ENCODE assay signal across 8 cellular contexts in the genomic region with DNA sequence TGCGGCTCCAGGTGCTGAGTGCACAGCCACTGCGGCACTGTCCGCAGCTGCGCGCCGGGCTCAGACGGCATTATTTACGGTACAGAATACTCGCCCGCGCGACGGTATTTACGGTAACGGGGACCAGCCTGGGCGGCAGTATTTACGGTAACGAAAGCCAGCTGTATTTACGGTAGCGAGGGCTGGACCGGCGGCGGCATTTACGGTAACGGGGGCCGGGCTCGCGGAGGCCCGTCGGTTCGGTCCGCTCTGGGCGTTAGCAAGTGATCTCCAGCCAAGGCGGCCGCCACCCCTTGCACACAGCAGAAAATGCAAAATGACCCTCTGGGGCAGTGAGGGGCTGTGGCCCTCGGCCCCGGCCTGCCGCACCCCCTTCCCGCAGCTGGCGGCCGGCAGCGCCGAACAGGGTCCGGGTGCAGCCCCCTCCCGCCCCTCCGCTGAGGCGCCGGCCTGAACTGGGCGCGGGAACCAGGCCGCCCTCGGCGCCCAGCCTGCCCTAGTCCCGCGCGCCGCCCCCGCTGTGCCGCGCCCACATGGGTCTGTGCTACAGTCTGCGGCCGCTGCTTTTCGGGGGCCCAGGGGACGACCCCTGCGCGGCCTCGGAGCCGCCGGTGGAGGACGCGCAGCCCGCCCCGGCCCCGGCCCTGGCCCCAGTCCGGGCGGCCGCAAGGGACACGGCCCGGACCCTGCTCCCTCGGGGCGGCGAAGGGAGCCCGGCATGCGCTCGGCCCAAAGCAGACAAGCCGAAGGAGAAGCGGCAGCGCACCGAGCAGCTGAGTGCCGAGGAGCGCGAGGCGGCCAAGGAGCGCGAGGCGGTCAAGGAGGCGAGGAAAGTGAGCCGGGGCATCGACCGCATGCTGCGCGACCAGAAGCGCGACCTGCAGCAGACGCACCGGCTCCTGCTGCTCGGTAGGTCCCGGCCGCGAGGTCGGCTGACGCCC. TPM values are rescaled to one million over a fixed set of nuclear protein-coding genes. Genes with fewer than 3 reads are reported as not detected.
DNase-seq lines count a peak whose midpoint lies in the region; ATAC-seq, FAIRE-seq and TF ChIP-seq lines count a peak whose summit lies in the region.

A gene (plus strand): TSS at position 234 of the 941 bp plus-strand sequence. CDS start 300 bp downstream, at position 534.

- TF ChIP-seq POLR2A in endothelial cell of umbilical vein (IDR thresholded peaks at IDR 0.05; ENCODE audit: low read depth, low read length), result no peak

- FAIRE-seq in endothelial cell of umbilical vein (lab: Jason Lieb, UNC), result peak; percentile 64

- intact Hi-C loops in activated CD8-positive, alpha-beta T cell treated with anti-CD3 and anti-CD28 coated beads for 36 hours (cut with micrococcal nuclease), result no loop called here
- intact Hi-C loops in endothelial cell of umbilical vein (cut with micrococcal nuclease), result loop anchor here (1.0 to 10.0 kb wide), 2 partner anchors 56 to 258 kb away; no protein-coding TSS in a partner anchor

- CTCF ChIA-PET in activated CD8-positive, alpha-beta T cell treated with anti-CD3 and anti-CD28 coated beads for 36 hours (lab: Charles Lee), result interaction anchor here (0.8 to 1.1 kb wide), 2 partner anchors 10 to 307 kb away, joined by 3 read pairs; no protein-coding TSS in a partner anchor
- CTCF ChIA-PET in endothelial cell of umbilical vein (lab: Charles Lee), result interaction anchor here (0.9 to 1.2 kb wide), 6 partner anchors 12 to 349 kb away, joined by 3 to 6 read pairs (median 3); no protein-coding TSS in a partner anchor

- peaks cover 5% of the 10 kb centered on the region for H3K4me1 Mint-ChIP-seq in activated CD8-positive, alpha-beta T cell treated with anti-CD3 and anti-CD28 coated beads for 36 hours (ENCODE audit: low read depth)

- H3K9me3 ChIP-seq in endothelial cell of umbilical vein (replicated peaks; ENCODE audit: control insufficient read depth, insufficient read depth, low read length), result no peaks in the 10 kb centered on the region

- H3K36me3 Mint-ChIP-seq in activated CD8-positive, alpha-beta T cell treated with anti-CD3 and anti-CD28 coated beads for 36 hours (ENCODE audit: low read depth), result no peaks in the 10 kb centered on the region

- H3K27ac Mint-ChIP-seq in activated CD8-positive, alpha-beta T cell treated with anti-CD3 and anti-CD28 coated beads for 36 hours, result no peak within 1 kb of the TSS

- no peaks in the 10 kb centered on the region for H3K9me1 ChIP-seq in endothelial cell of umbilical vein (replicated peaks; ENCODE audit: control insufficient read depth, extremely low read depth, insufficient read depth, low read length)

- H3K4me3 Mint-ChIP-seq in activated CD8-positive, alpha-beta T cell treated with anti-CD3 and anti-CD28 coated beads for 36 hours, result peak within 1 kb of the TSS; percentile 54

- H3K27ac ChIP-seq in endothelial cell of umbilical vein (ENCODE audit: insufficient read depth, low read depth, low read length), result no peak within 1 kb of the TSS

- H3K27me3 Mint-ChIP-seq in activated CD8-positive, alpha-beta T cell treated with anti-CD3 and anti-CD28 coated beads for 36 hours, result peaks cover 31% of the 10 kb centered on the region

- peak within 1 kb of the TSS; percentile 59 for H3K4me2 ChIP-seq in endothelial cell of umbilical vein (ENCODE audit: insufficient read depth, low read length)

- H3K79me2 ChIP-seq in endothelial cell of umbilical vein (ENCODE audit: control insufficient read depth, insufficient read depth, low read length), result no peaks in the 10 kb centered on the region

- H3K9me3 Mint-ChIP-seq in activated CD8-positive, alpha-beta T cell treated with anti-CD3 and anti-CD28 coated beads for 36 hours, result peaks cover 3% of the 10 kb centered on the region

- ATAC-seq in HG02884 (IDR thresholded peaks at IDR 0.05; ENCODE audit: unreplicated experiment), result peak; percentile 72
- peak; percentile 83 for ATAC-seq in activated CD8-positive, alpha-beta T cell treated with anti-CD3 and anti-CD28 coated beads for 36 hours

- H3K9ac ChIP-seq in endothelial cell of umbilical vein (replicated peaks; ENCODE audit: extremely low read depth, insufficient read depth, low read length), result no peak within 1 kb of the TSS

- no peaks in the 10 kb centered on the region for H3K36me3 ChIP-seq in endothelial cell of umbilical vein (ENCODE audit: control insufficient read depth in 2 of 2, extremely low read depth in 1 of 2, insufficient read depth in 2 of 2, low read length in 2 of 2)

- DNase-seq in GM04504 (ENCODE audit: low read depth) (peak; percentile 40), NCI-H2227 treated with DMSO at 0.1 percent for 48 hours (lab: John Stamatoyannopoulos, UW) (peak; percentile 81), endothelial cell of umbilical vein (ENCODE audit: low read depth, low spot score) (peak; percentile 60), medulla oblongata (ENCODE audit: extremely low spot score) (peak; percentile 75), GF-D8 (lab: John Stamatoyannopoulos, UW) (no peak)
- DNase-seq in activated CD8-positive, alpha-beta T cell treated with anti-CD3 and anti-CD28 coated beads for 36 hours, result peak; percentile 75
- peak; percentile 38 to 47 (median 44) for DNase-seq in stimulated activated CD4-positive, alpha-beta T cell treated with anti-CD3 and anti-CD28 coated beads, TNF-alpha, amount 100 ng/mL, for 48 hours (ENCODE audit: low read depth in 3 of 3)

- no peaks in the 10 kb centered on the region for H4K20me1 ChIP-seq in endothelial cell of umbilical vein (replicated peaks; ENCODE audit: control insufficient read depth, extremely low read depth, insufficient read depth, low read length)

- peak within 1 kb of the TSS; percentile 2 to 34 (median 31) for H3K4me3 ChIP-seq in endothelial cell of umbilical vein (replicated peaks in 1 of 3; ENCODE audit: insufficient read depth in 1 of 3, low read depth in 1 of 3, low read length in 3 of 3)

- no TSS peak for BruUV-seq in endothelial cell of umbilical vein (replicated peaks; lab: Mats Ljungman, UMichigan)

- POLR2A ChIA-PET in activated CD8-positive, alpha-beta T cell treated with anti-CD3 and anti-CD28 coated beads for 36 hours (lab: Charles Lee), result interaction anchor here (0.6 kb wide), 1 partner anchor 1783 kb away, joined by 3 read pairs; no protein-coding TSS in a partner anchor
- POLR2A ChIA-PET in endothelial cell of umbilical vein (lab: Charles Lee), result interaction anchor here (0.6 kb wide), 1 partner anchor 160 kb away, joined by 6 read pairs; no protein-coding TSS in a partner anchor

- no peak for TF ChIP-seq CTCF in activated CD8-positive, alpha-beta T cell treated with anti-CD3 and anti-CD28 coated beads for 36 hours (IDR thresholded peaks at IDR 0.05)
- no peak for TF ChIP-seq CTCF in endothelial cell of umbilical vein (IDR thresholded peaks at IDR 0.05; ENCODE audit: extremely low read depth in 1 of 2, insufficient read depth in 1 of 2, low read depth in 1 of 2, low read length in 2 of 2)

- H2AFZ ChIP-seq in endothelial cell of umbilical vein (ENCODE audit: low read depth, low read length), result peak within 1 kb of the TSS; percentile 76

- peaks cover 11% of the 10 kb centered on the region for H3K4me1 ChIP-seq in endothelial cell of umbilical vein (ENCODE audit: control insufficient read depth, extremely low read depth, insufficient read depth, low read length)

- peaks cover 4 to 21% of the 10 kb centered on the region in 2 experiments for H3K27me3 ChIP-seq in endothelial cell of umbilical vein (ENCODE audit: control insufficient read depth in 2 of 2, insufficient read depth in 2 of 2, low read length in 2 of 2)

- dilution Hi-C loops in endothelial cell of umbilical vein (cut with MboI; ENCODE audit: extremely low pct_ligation_motif_present, low sequenced_read_pairs), result no loop called here

TF ChIP-seq in endothelial cell of umbilical vein, 7 proteins besides CTCF, POLR2A, EP300 and RAD21:
- TF ChIP-seq EZH2 (IDR thresholded peaks at IDR 0.05; ENCODE audit: borderline replicate concordance, low read depth, low read length, severe bottlenecking) (peak; percentile 85), GATA2 (IDR thresholded peaks at IDR 0.05; ENCODE audit: insufficient read depth, insufficient read length, low read depth, low read length) (no peak)
- TF ChIP-seq, protein P1, sequence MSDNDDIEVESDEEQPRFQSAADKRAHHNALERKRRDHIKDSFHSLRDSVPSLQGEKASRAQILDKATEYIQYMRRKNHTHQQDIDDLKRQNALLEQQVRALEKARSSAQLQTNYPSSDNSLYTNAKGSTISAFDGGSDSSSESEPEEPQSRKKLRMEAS (IDR thresholded peaks at IDR 0.05; ENCODE audit: insufficient read depth, insufficient read length), result no peak

RNA-seq across cellular contexts. Expression of the gene that starts here (rescaled TPM):
- total RNA-seq in activated CD8-positive, alpha-beta T cell treated with anti-CD3 and anti-CD28 coated beads for 36 hours, result under 1 TPM in 1 of 2 experiments, not detected in 1; 0.11 TPM
- total RNA-seq in endothelial cell of umbilical vein, result 0.65 and 0.73 TPM in 2 replicates
- 0.03 and 0.07 TPM in 2 replicates for polyA plus RNA-seq in endothelial cell of umbilical vein
- polyA plus RNA-seq in endothelial cell of umbilical vein (2011; cell fraction: cytosol; rRNA removed), result 0.01 and 0.03 TPM in 2 replicates
- polyA plus RNA-seq in endothelial cell of umbilical vein (2011; cell fraction: nucleus; rRNA removed), result 0.17 TPM in 1 of 2 replicates, not detected in the other
- 0.20 and 0.35 TPM in 2 replicates for polyA plus RNA-seq in endothelial cell of umbilical vein (2012)
- polyA minus RNA-seq in endothelial cell of umbilical vein, result 0.02 and 0.22 TPM in 2 replicates
- polyA minus RNA-seq in endothelial cell of umbilical vein (2011; cell fraction: cytosol; rRNA and poly(A)+ RNA removed), result 9.2 TPM
- 0.05 and 0.43 TPM in 2 replicates for polyA minus RNA-seq in endothelial cell of umbilical vein (2011; cell fraction: nucleus; rRNA and poly(A)+ RNA removed)

Comparison
In these comparisons a context has a peak if more than half of its experiments do, and no peak if none do; other contexts are left out.
1. Peak in DNase-seq and ATAC-seq in activated CD8-positive, alpha-beta T cell treated with anti-CD3 and anti-CD28 coated beads for 36 hours; RNA of the gene not detected or under 1 TPM.